ENCODE assay signal across 1 cellular context in genomic region chr9:128339761-128340690, GRCh38.
TF ChIP-seq lines count a peak whose summit lies in the region.

TSS of gene SLC27A4 (plus strand) at chr9:128340527. CDS start at chr9:128343133, 2,606 bp downstream.

TF ChIP-seq in HepG2, 621 proteins besides CTCF, POLR2A, EP300 and RAD21 (continued from another document):
- 0 out of 2 replicates have a peak, but pooled peaks have one; percentile 6 for TF ChIP-seq SP4 (CRISPR knock-in tag; IDR thresholded peaks at IDR 0.05)
- no peak for TF ChIP-seq TRAFD1 (CRISPR knock-in tag; IDR thresholded peaks at IDR 0.05; ENCODE audit: borderline replicate concordance)
- no peak for TF ChIP-seq KAT7 (CRISPR knock-in tag; IDR thresholded peaks at IDR 0.05; ENCODE audit: borderline replicate concordance)
- TF ChIP-seq ZBTB7A (CRISPR knock-in tag; IDR thresholded peaks at IDR 0.05) = peak; percentile 78; the same call in 1 of the 2 replicates
- no peak for TF ChIP-seq KLF13 (CRISPR knock-in tag; IDR thresholded peaks at IDR 0.05)
- TF ChIP-seq ZNF276 (CRISPR knock-in tag; IDR thresholded peaks at IDR 0.05; ENCODE audit: low read depth) = 0 out of 2 replicates have a peak, but pooled peaks have one; percentile 49
- TF ChIP-seq ZNF773 (CRISPR knock-in tag; IDR thresholded peaks at IDR 0.05; ENCODE audit: borderline replicate concordance) = no peak
- peak; percentile 63; the same call in 1 of the 2 replicates for TF ChIP-seq KAT8 (CRISPR knock-in tag; IDR thresholded peaks at IDR 0.05)
- TF ChIP-seq TEAD3 (CRISPR knock-in tag; optimal IDR thresholded peaks at IDR 0.05; ENCODE audit: borderline replicate concordance) = peak; percentile 22
- TF ChIP-seq RAD51 (IDR thresholded peaks at IDR 0.05; ENCODE audit: borderline replicate concordance) = no peak
- no peak for TF ChIP-seq CSRNP1 (CRISPR knock-in tag; IDR thresholded peaks at IDR 0.05)
